1 cellular context compared by ENCODE assay signal in genomic region chr4:86358176-86358701, GRCh38.
TF ChIP-seq lines count a peak whose summit lies in the region.

No MANE protein-coding gene starts in this region.

TF ChIP-seq in GM23338, 12 proteins besides CTCF, POLR2A, EP300 and RAD21 (continued from another document):
- no peak for TF ChIP-seq ZNF462 (CRISPR knock-in tag; IDR thresholded peaks at IDR 0.05)
- TF ChIP-seq CREB1 (CRISPR knock-in tag; IDR thresholded peaks at IDR 0.05; ENCODE audit: low read depth): no peak
- no peak for TF ChIP-seq STAT1 (IDR thresholded peaks at IDR 0.05; ENCODE audit: unreplicated experiment)
- no peak for TF ChIP-seq ETS1 (IDR thresholded peaks at IDR 0.05)
- no peak for TF ChIP-seq EZH2 (IDR thresholded peaks at IDR 0.05; ENCODE audit: low read depth, unreplicated experiment)
- TF ChIP-seq REST (IDR thresholded peaks at IDR 0.05; ENCODE audit: unreplicated experiment): no peak
TF ChIP-seq in GM23338: peak in this region for 0.
